Comparison of ENCODE assay signal across 8 cellular contexts in genomic region chr3:149512073-149512782, GRCh38. TPM values are rescaled to one million over a fixed set of nuclear protein-coding genes. Genes with fewer than 3 reads are reported as not detected.
DNase-seq lines count a peak whose midpoint lies in the region; ATAC-seq and TF ChIP-seq lines count a peak whose summit lies in the region.

No MANE protein-coding gene starts in this region.

- H3K9me3 ChIP-seq in IMR-90 (ENCODE audit: control insufficient read depth, insufficient read depth, low read length), result no peaks in the 10 kb centered on the region
- no peaks in the 10 kb centered on the region for H3K9me3 ChIP-seq in Peyer's patch

- H2AK9ac ChIP-seq in IMR-90 (replicated peaks; ENCODE audit: low read depth, low read length, poor library complexity), result no peak overlapping the region

- CTCF ChIA-PET in IMR-90 (lab: Yijun Ruan, JAX), result interaction anchor here (0.6 to 0.9 kb wide), 6 partner anchors 10 to 657 kb away, joined by 3 to 7 read pairs (median 3); no protein-coding TSS in a partner anchor

- peaks cover 9% of the 10 kb centered on the region for H3K4me1 ChIP-seq in IMR-90 (ENCODE audit: control insufficient read depth, insufficient read depth, low read length)
- no peaks in the 10 kb centered on the region for H3K4me1 ChIP-seq in Peyer's patch

- H3K4me3 ChIP-seq in IMR-90 (ENCODE audit: insufficient read depth, low read depth, low read length) (no peak overlapping the region), Peyer's patch (no peak overlapping the region)

- H3K27ac ChIP-seq in IMR-90 (ENCODE audit: insufficient read depth, low read length), result no peak overlapping the region
- H3K27ac ChIP-seq in Peyer's patch, result no peak overlapping the region
- H3K27ac ChIP-seq in caudate nucleus (ENCODE audit: low read depth, low read length), result no peak overlapping the region

- H3K9ac ChIP-seq in IMR-90 (ENCODE audit: low read depth, low read length), result no peak overlapping the region

- in situ Hi-C loops in IMR-90 (cut with MboI; ENCODE audit: low sequenced_read_pairs), result loop anchor here (5.0 kb wide), 1 partner anchor 205 kb away; no protein-coding TSS in a partner anchor

- dilution Hi-C loops in IMR-90 (cut with HindIII; ENCODE audit: low sequenced_read_pairs, unreplicated experiment), result loop anchor here (25.0 kb wide), 1 partner anchor 225 kb away; no protein-coding TSS in a partner anchor

- H3K79me1 ChIP-seq in IMR-90 (ENCODE audit: low read depth in 1 of 2, low read length in 2 of 2), result no peaks in the 10 kb centered on the region

- TF ChIP-seq POLR2A in IMR-90 (IDR thresholded peaks at IDR 0.05; ENCODE audit: low read depth, low read length) (no peak), Peyer's patch (IDR thresholded peaks at IDR 0.05) (no peak)

- no TSS peak for BruUV-seq in IMR-90 (replicated peaks; lab: Mats Ljungman, UMichigan)

- no peak overlapping the region for H4K91ac ChIP-seq in IMR-90 (ENCODE audit: insufficient read depth, low read depth, low read length)

- H2BK120ac ChIP-seq in IMR-90 (ENCODE audit: low read depth, low read length), result no peak overlapping the region

- no peak overlapping the region for H2BK5ac ChIP-seq in IMR-90 (ENCODE audit: low read depth, low read length, poor library complexity, severe bottlenecking)

- intact Hi-C loops in IMR-90 (cut with micrococcal nuclease), result loop anchor here (1.0 kb wide), 4 partner anchors 145 to 296 kb away; partner anchors contain the start of gene COMMD2

- H2BK20ac ChIP-seq in IMR-90 (ENCODE audit: low read depth, low read length), result 0 out of 2 replicates have a peak overlapping the region, but pooled peaks have one; percentile 21

- H2AK5ac ChIP-seq in IMR-90 (ENCODE audit: low read depth, low read length), result no peak overlapping the region

- H4K8ac ChIP-seq in IMR-90 (ENCODE audit: low read depth in 2 of 2, low read length in 2 of 2), result peak overlapping the region in 1 of 2 experiments; percentile 22; a peak in 1 of 4 replicates

- no peak overlapping the region for H3K4me3 Mint-ChIP-seq in stimulated activated naive CD8-positive, alpha-beta T cell treated with anti-CD3 and anti-CD28 coated beads, Interleukin-15, amount 100 ng/mL, for 72 hours

- peaks cover 42% of the 10 kb centered on the region for H3K27me3 Mint-ChIP-seq in stimulated activated naive CD8-positive, alpha-beta T cell treated with anti-CD3 and anti-CD28 coated beads, Interleukin-15, amount 100 ng/mL, for 72 hours

- H3K9me3 Mint-ChIP-seq in stimulated activated naive CD8-positive, alpha-beta T cell treated with anti-CD3 and anti-CD28 coated beads, Interleukin-15, amount 100 ng/mL, for 72 hours, result no peaks in the 10 kb centered on the region

- H2AFZ ChIP-seq in IMR-90 (replicated peaks; ENCODE audit: low read length, poor library complexity), result peak overlapping the region; percentile 36

- H3K23ac ChIP-seq in IMR-90 (ENCODE audit: low read depth, low read length), result no peak overlapping the region

- no peak overlapping the region for H3K18ac ChIP-seq in IMR-90 (ENCODE audit: low read depth, low read length)

- no peak overlapping the region; the same call in 1 of the 2 replicates for H3K14ac ChIP-seq in IMR-90 (replicated peaks; ENCODE audit: low read depth, low read length)

- H3K27me3 ChIP-seq in IMR-90 (ENCODE audit: control insufficient read depth, insufficient read depth, low read length) (no peaks in the 10 kb centered on the region), Peyer's patch (no peaks in the 10 kb centered on the region)

- POLR2A ChIA-PET in IMR-90 (lab: Charles Lee; ENCODE audit: unreplicated experiment), result no interaction called here

- peaks cover 17% of the 10 kb centered on the region for H3K4me1 Mint-ChIP-seq in stimulated activated naive CD8-positive, alpha-beta T cell treated with anti-CD3 and anti-CD28 coated beads, Interleukin-15, amount 100 ng/mL, for 72 hours

- DNase-seq in activated effector memory CD4-positive, alpha-beta T cell treated with anti-CD3 and anti-CD28 coated beads, Interleukin-2, amount 50 U/mL, for 16 hours, result peak; percentile 71
- no peak for DNase-seq in activated effector memory CD4-positive, alpha-beta T cell treated with Interleukin-2 at 50 U/mL for 16 hours
- DNase-seq in IMR-90 (peak; percentile 72), Peyer's patch (peak; percentile 41 to 83 (median 64)), caudate nucleus (lab: John Stamatoyannopoulos, UW) (peak in 36 of 61 donors; percentile 3 to 73 (median 28)), kidney tubule cell (ENCODE audit: low spot score) (peak; percentile 73)
- DNase-seq in stimulated activated naive CD8-positive, alpha-beta T cell treated with anti-CD3 and anti-CD28 coated beads, Interleukin-15, amount 100 ng/mL, for 72 hours, result peak in 1 of 2 donors; percentile 40

- ATAC-seq in GM21723 (IDR thresholded peaks at IDR 0.05; ENCODE audit: unreplicated experiment), result peak; percentile 82
- peak; percentile 80 for ATAC-seq in IMR-90 (ENCODE audit: low read depth)
- peak; percentile 67 for ATAC-seq in stimulated activated naive CD8-positive, alpha-beta T cell treated with anti-CD3 and anti-CD28 coated beads, Interleukin-15, amount 100 ng/mL, for 72 hours

- H3K9me1 ChIP-seq in IMR-90 (ENCODE audit: insufficient read depth, low read length), result peaks cover 9% of the 10 kb centered on the region

- H3K27ac Mint-ChIP-seq in stimulated activated naive CD8-positive, alpha-beta T cell treated with anti-CD3 and anti-CD28 coated beads, Interleukin-15, amount 100 ng/mL, for 72 hours, result no peak overlapping the region

- no peak overlapping the region for H3K4ac ChIP-seq in IMR-90 (ENCODE audit: low read depth, low read length)

- TF ChIP-seq CTCF in IMR-90 (conservative IDR thresholded peaks at IDR 0.05; ENCODE audit: low read depth, low read length) (peak; percentile 88), Peyer's patch (IDR thresholded peaks at IDR 0.05) (peak in 4 of 6 experiments; percentile 66 to 80 (median 76))

- no peak overlapping the region for H2BK15ac ChIP-seq in IMR-90 (ENCODE audit: low read depth, low read length)

- H4K5ac ChIP-seq in IMR-90 (ENCODE audit: low read depth, low read length), result no peak overlapping the region

- WGBS in IMR-90 (ENCODE audit: extremely low coverage in 2 of 2, insufficient read length in 1 of 2), 2 experiments, result 32% methylated on average over 5 of the region's 9 CpGs; no CpG with 5 or more reads in 1 of the 2 experiments

- no peak overlapping the region for H3K4me2 ChIP-seq in IMR-90 (ENCODE audit: low read depth, low read length)

- TF ChIP-seq RAD21 in IMR-90 (IDR thresholded peaks at IDR 0.05; ENCODE audit: low read length), result peak; percentile 84

- no peak overlapping the region for H3K56ac ChIP-seq in IMR-90 (ENCODE audit: extremely low read depth, insufficient read depth, low read length)

- H4K20me1 ChIP-seq in IMR-90 (ENCODE audit: insufficient read depth, low read length), result no peaks in the 10 kb centered on the region

- H3K36me3 ChIP-seq in IMR-90 (ENCODE audit: control insufficient read depth, insufficient read depth, low read length) (peaks cover 2% of the 10 kb centered on the region), Peyer's patch (no peaks in the 10 kb centered on the region)

TF ChIP-seq in IMR-90, 13 proteins besides CTCF, POLR2A, EP300 and RAD21:
- TF ChIP-seq NFE2L2 (IDR thresholded peaks at IDR 0.05; ENCODE audit: low read depth, low read length) (no peak; the same call in 1 of the 2 replicates), BHLHE40 (IDR thresholded peaks at IDR 0.05; ENCODE audit: low read depth, low read length) (no peak), ELK1 (IDR thresholded peaks at IDR 0.05; ENCODE audit: borderline replicate concordance, low read depth, low read length) (no peak), MXI1 (IDR thresholded peaks at IDR 0.05; ENCODE audit: borderline replicate concordance, low read depth, low read length) (no peak), RFX5 (IDR thresholded peaks at IDR 0.05; ENCODE audit: low read depth, low read length) (no peak), CHD1 (IDR thresholded peaks at IDR 0.05; ENCODE audit: low read depth, low read length) (no peak), MAFK (IDR thresholded peaks at IDR 0.05; ENCODE audit: low read depth, low read length) (no peak), SMC3 (IDR thresholded peaks at IDR 0.05; ENCODE audit: low read depth, low read length) (peak; percentile 79)
TF ChIP-seq in IMR-90: peak in this region for 1.

RNA-seq across cellular contexts. Expression of gene TM4SF4, which starts 37.7 kb away (rescaled TPM):
- total RNA-seq in IMR-90 (2012; rRNA removed) (1.1 and 1.6 TPM in 2 replicates), Peyer's patch (100 to 1,000 TPM in 3 of 4 donors, 1 to 10 TPM in 1; 1.7 to 500 (median 217) TPM)
- polyA plus RNA-seq in IMR-90 (2012; rRNA removed), result 0.60 and 0.67 TPM in 2 replicates
- 0.08 and 0.75 TPM in 2 replicates for polyA plus RNA-seq in IMR-90 (2012; cell fraction: cytosol; rRNA removed)
- 0.08 TPM in 1 of 2 replicates, not detected in the other for polyA plus RNA-seq in IMR-90 (2012; cell fraction: nucleus; rRNA removed; ENCODE audit: low replicate concordance)
